ENCODE assay signal across 21 cellular contexts in the genomic region with DNA sequence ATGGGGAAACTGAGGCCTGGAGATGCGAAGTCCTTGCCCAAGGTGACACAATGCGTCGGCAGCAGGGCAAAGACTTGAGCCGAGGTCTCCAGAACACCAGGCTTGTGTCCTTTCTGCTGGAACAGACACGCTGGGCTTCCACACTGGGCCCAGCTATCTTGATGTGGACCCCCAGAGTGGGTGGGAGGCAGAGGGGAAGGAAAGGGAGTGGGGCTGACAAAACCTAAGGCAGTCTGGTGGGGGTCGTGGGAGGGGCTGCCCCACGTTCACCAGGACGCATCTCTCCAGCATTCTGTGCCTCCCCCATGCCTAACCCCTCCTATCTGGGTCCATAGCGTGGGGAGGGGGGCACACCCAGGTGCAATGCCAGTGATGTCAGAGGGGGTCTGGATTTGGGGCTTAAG. TPM values are rescaled to one million over a fixed set of nuclear protein-coding genes. Genes with fewer than 3 reads are reported as not detected.
A peak's percentile ranks its signal among the peaks of the same experiment; 100 is the strongest.
DNase-seq lines count a peak whose midpoint lies in the region; ATAC-seq and TF ChIP-seq lines count a peak whose summit lies in the region.
"Had no signal": no experiment of that assay in that cellular context is flagged by ENCODE, and none has a peak within 500 bp of the region (broad histone marks: within the 10 kb centered on the region; RNA-seq: fewer than 3 reads in every experiment).

No MANE protein-coding gene starts in this region.

- no peaks in the 10 kb centered on the region for H3K36me3 Mint-ChIP-seq in natural killer cell
- H3K36me3 Mint-ChIP-seq in natural killer cell treated with Interleukin-12 subunit alpha and Interleukin-12 subunit beta and Interleukin-15 and Interleukin-18, amount 100 ng/mL, for 72 hours, result no peaks in the 10 kb centered on the region
- H3K36me3 Mint-ChIP-seq: activated naive CD4-positive, alpha-beta T cell treated with anti-CD3 and anti-CD28 coated beads, Interleukin-2, amount 50 U/mL, for 24 hours; memory B cell had no signal

- H2AFZ ChIP-seq in neuronal stem cell (ENCODE audit: low read length) (no peak overlapping the region), smooth muscle cell (ENCODE audit: low read depth) (no peak overlapping the region)

- H3K4me3 ChIP-seq in neuronal stem cell (ENCODE audit: low read length in 2 of 2) (no peak overlapping the region), smooth muscle cell (no peak overlapping the region)
- H3K4me3 ChIP-seq: cardiac muscle cell, SK-N-MC had no signal

- H3K27me3 ChIP-seq in neuronal stem cell (ENCODE audit: control insufficient read depth in 3 of 3, insufficient read depth in 3 of 3, low read depth in 1 of 3, low read length in 3 of 3) (no peaks in the 10 kb centered on the region), foreskin keratinocyte (peaks cover 13% of the 10 kb centered on the region), smooth muscle cell (ENCODE audit: low read depth) (no peaks in the 10 kb centered on the region)
- H3K27me3 ChIP-seq: cardiac muscle cell had no signal

- H3K9me3 ChIP-seq in neuronal stem cell (replicated peaks in 1 of 2; ENCODE audit: control insufficient read depth in 2 of 2, insufficient read depth in 1 of 2, low read depth in 1 of 2, low read length in 2 of 2) (no peaks in the 10 kb centered on the region), smooth muscle cell (replicated peaks; ENCODE audit: low read depth) (no peaks in the 10 kb centered on the region)

- H3K27me3 Mint-ChIP-seq in natural killer cell (ENCODE audit: low read depth in 2 of 2), result no peaks in the 10 kb centered on the region
- no peaks in the 10 kb centered on the region for H3K27me3 Mint-ChIP-seq in natural killer cell treated with Interleukin-12 subunit alpha and Interleukin-12 subunit beta and Interleukin-15 and Interleukin-18, amount 100 ng/mL, for 72 hours
- H3K27me3 Mint-ChIP-seq: activated naive CD4-positive, alpha-beta T cell treated with anti-CD3 and anti-CD28 coated beads, Interleukin-2, amount 50 U/mL, for 24 hours; memory B cell had no signal

- intact Hi-C loops in natural killer cell (cut with micrococcal nuclease), result no loop called here

- peak overlapping the region; percentile 75 for H3K14ac ChIP-seq in neuronal stem cell (ENCODE audit: low read length)

- ATAC-seq in natural killer cell (no peak), foreskin keratinocyte (no peak)
- ATAC-seq in natural killer cell treated with Interleukin-12 subunit alpha and Interleukin-12 subunit beta and Interleukin-15 and Interleukin-18, amount 100 ng/mL, for 72 hours, result no peak
- ATAC-seq: stimulated activated naive CD8-positive, alpha-beta T cell treated with anti-CD3 and anti-CD28 coated beads, Interleukin-15, Interleukin-2, amounts not matched to agents 100 U/mL and 50 U/mL, for 24 hours had no signal

- H3K4me1 ChIP-seq in neuronal stem cell (ENCODE audit: control insufficient read depth in 2 of 2, insufficient read depth in 1 of 2, low read depth in 1 of 2, low read length in 2 of 2) (peaks cover 1 to 12% of the 10 kb centered on the region in 2 donors), foreskin keratinocyte (no peaks in the 10 kb centered on the region), smooth muscle cell (ENCODE audit: low read depth) (no peaks in the 10 kb centered on the region)

- no peak overlapping the region for H2BK15ac ChIP-seq in neuronal stem cell (ENCODE audit: low read length)

- peak; percentile 7 for DNase-seq in natural killer cell
- no peak for DNase-seq in natural killer cell treated with Interleukin-12 subunit alpha and Interleukin-12 subunit beta and Interleukin-15 and Interleukin-18, amount 100 ng/mL, for 72 hours (ENCODE audit: low spot score)
- DNase-seq in activated CD8-positive, alpha-beta memory T cell treated with anti-CD3 and anti-CD28 coated beads, Interleukin-2, amount 50 U/mL, for 48 hours, result peak; percentile 36
- no peak for DNase-seq in neuronal stem cell (ENCODE audit: low spot score)
- DNase-seq in foreskin keratinocyte, result no peak
- no peak for DNase-seq in NK-92 treated with Interleukin-12 subunit alpha and Interleukin-12 subunit beta, amount 100 ng/mL, for 24 hours (lab: John Stamatoyannopoulos, UW)
- DNase-seq in smooth muscle cell (lab: John Stamatoyannopoulos, UW; ENCODE audit: unreplicated experiment), result no peak
- DNase-seq: activated T-cell treated with anti-CD3 and anti-CD28 coated beads for 4 hours; HFFc6; NCI-H1092 treated with DMSO at 0.1 percent for 48 hours; NCI-H1930; NCI-H226; occipital lobe; RPMI8226; stimulated activated CD4-positive, alpha-beta T cell treated with anti-CD3 and anti-CD28 coated beads, Interleukin-4, amount 100 ng/mL, for 4 hours; stimulated activated naive CD8-positive, alpha-beta T cell treated with anti-CD3 and anti-CD28 coated beads, Interleukin-15, Interleukin-2, amounts not matched to agents 100 U/mL and 50 U/mL, for 24 hours had no signal

- no peaks in the 10 kb centered on the region for H3K9me3 Mint-ChIP-seq in natural killer cell
- H3K9me3 Mint-ChIP-seq in natural killer cell treated with Interleukin-12 subunit alpha and Interleukin-12 subunit beta and Interleukin-15 and Interleukin-18, amount 100 ng/mL, for 72 hours, result no peaks in the 10 kb centered on the region
- H3K9me3 Mint-ChIP-seq: activated naive CD4-positive, alpha-beta T cell treated with anti-CD3 and anti-CD28 coated beads, Interleukin-2, amount 50 U/mL, for 24 hours; dendritic cell treated with granulocyte-macrophage colony-stimulating factor and Interleukin-4, amounts not matched to agents 40 ng/mL and 50 ng/mL, for 4 days; HFFc6; memory B cell had no signal

- no peaks in the 10 kb centered on the region for H3K79me2 ChIP-seq in smooth muscle cell (ENCODE audit: low read depth)

- no CpG with 5 or more reads among the region's 9 CpGs for WGBS in neuronal stem cell (ENCODE audit: extremely low coverage in 2 of 2, insufficient read length in 2 of 2, insufficient replicate concordance in 1 of 2), 2 donors
- 94% methylated on average over 9 of the region's 9 CpGs for WGBS in smooth muscle cell (ENCODE audit: low lambda C conversion rate)

- no peak overlapping the region for H2BK12ac ChIP-seq in neuronal stem cell (ENCODE audit: low read length)

- H3K27ac Mint-ChIP-seq in natural killer cell, result no peak overlapping the region
- no peak overlapping the region for H3K27ac Mint-ChIP-seq in natural killer cell treated with Interleukin-12 subunit alpha and Interleukin-12 subunit beta and Interleukin-15 and Interleukin-18, amount 100 ng/mL, for 72 hours
- H3K27ac Mint-ChIP-seq: activated naive CD4-positive, alpha-beta T cell treated with anti-CD3 and anti-CD28 coated beads, Interleukin-2, amount 50 U/mL, for 24 hours; dendritic cell treated with granulocyte-macrophage colony-stimulating factor and Interleukin-4, amounts not matched to agents 40 ng/mL and 50 ng/mL, for 4 days; HFFc6; memory B cell had no signal

- TF ChIP-seq CTCF in natural killer cell (IDR thresholded peaks at IDR 0.05) (no peak), foreskin keratinocyte (conservative IDR thresholded peaks at IDR 0.05) (no peak), smooth muscle cell (IDR thresholded peaks at IDR 0.05; ENCODE audit: borderline replicate concordance, insufficient read depth, poor library complexity, severe bottlenecking) (no peak)

- H3K4me3 Mint-ChIP-seq in natural killer cell, result no peak overlapping the region
- no peak overlapping the region for H3K4me3 Mint-ChIP-seq in natural killer cell treated with Interleukin-12 subunit alpha and Interleukin-12 subunit beta and Interleukin-15 and Interleukin-18, amount 100 ng/mL, for 72 hours
- H3K4me3 Mint-ChIP-seq: activated naive CD4-positive, alpha-beta T cell treated with anti-CD3 and anti-CD28 coated beads, Interleukin-2, amount 50 U/mL, for 24 hours; dendritic cell treated with granulocyte-macrophage colony-stimulating factor and Interleukin-4, amounts not matched to agents 40 ng/mL and 50 ng/mL, for 4 days; HFFc6; memory B cell had no signal

- H3K4me2 ChIP-seq in neuronal stem cell (ENCODE audit: insufficient read depth, low read length, poor library complexity, severe bottlenecking) (no peak overlapping the region), smooth muscle cell (no peak overlapping the region)

- H3K18ac ChIP-seq in neuronal stem cell (ENCODE audit: low read length), result peak overlapping the region; percentile 66

- H3K9ac ChIP-seq in neuronal stem cell (ENCODE audit: low read depth, low read length, poor library complexity), result no peak overlapping the region
- no peak overlapping the region for H3K9ac ChIP-seq in smooth muscle cell (ENCODE audit: low read depth)

- no peak overlapping the region for H3K4ac ChIP-seq in neuronal stem cell (ENCODE audit: low read length)

- H3K23ac ChIP-seq in neuronal stem cell (ENCODE audit: low read depth, low read length, poor library complexity), result no peak overlapping the region

- H2BK120ac ChIP-seq in neuronal stem cell (ENCODE audit: low read depth, low read length), result no peak overlapping the region

- H3F3A ChIP-seq in smooth muscle cell (ENCODE audit: low read depth), result peaks cover 19% of the 10 kb centered on the region

- no peaks in the 10 kb centered on the region for H3K79me1 ChIP-seq in neuronal stem cell (ENCODE audit: low read depth, low read length)

- H3K4me1 Mint-ChIP-seq in natural killer cell, result peaks cover 0 to 1% of the 10 kb centered on the region in 2 donors
- no peaks in the 10 kb centered on the region for H3K4me1 Mint-ChIP-seq in natural killer cell treated with Interleukin-12 subunit alpha and Interleukin-12 subunit beta and Interleukin-15 and Interleukin-18, amount 100 ng/mL, for 72 hours (ENCODE audit: low read depth in 2 of 2)
- H3K4me1 Mint-ChIP-seq: activated naive CD4-positive, alpha-beta T cell treated with anti-CD3 and anti-CD28 coated beads, Interleukin-2, amount 50 U/mL, for 24 hours had no signal

- no peak overlapping the region for H2BK5ac ChIP-seq in neuronal stem cell (ENCODE audit: low read length)

- H4K91ac ChIP-seq in neuronal stem cell (ENCODE audit: low read depth, low read length, poor library complexity), result no peak overlapping the region

- H2AK5ac ChIP-seq in neuronal stem cell (ENCODE audit: low read depth, low read length), result no peak overlapping the region

- H4K20me1 ChIP-seq in smooth muscle cell (ENCODE audit: low read depth), result no peaks in the 10 kb centered on the region

- H3K36me3 ChIP-seq in neuronal stem cell (replicated peaks in 1 of 2; ENCODE audit: control insufficient read depth in 2 of 2, insufficient read depth in 2 of 2, low read length in 2 of 2), result peaks cover 0 to 2% of the 10 kb centered on the region in 2 donors
- no peaks in the 10 kb centered on the region for H3K36me3 ChIP-seq in smooth muscle cell (ENCODE audit: low read depth)
- H3K36me3 ChIP-seq: cardiac muscle cell had no signal

- H3K27ac ChIP-seq in neuronal stem cell (replicated peaks; ENCODE audit: low read length) (no peak overlapping the region), foreskin keratinocyte (no peak overlapping the region), smooth muscle cell (ENCODE audit: low read depth) (no peak overlapping the region)
- H3K27ac ChIP-seq: cardiac muscle cell, SK-N-MC had no signal

- no peak overlapping the region for H4K8ac ChIP-seq in neuronal stem cell (ENCODE audit: low read depth, low read length)

RNA-seq across cellular contexts. Expression of a gene that starts 38.1 kb away (rescaled TPM):
- total RNA-seq in natural killer cell (10 to 100 TPM; 59.5 to 99.1 (median 66.3) TPM), foreskin keratinocyte (93.2 and 99.0 TPM in 2 replicates), smooth muscle cell (24.3 and 28.5 TPM in 2 replicates)
- total RNA-seq in natural killer cell treated with Interleukin-12 subunit alpha and Interleukin-12 subunit beta and Interleukin-15 and Interleukin-18, amount 100 ng/mL, for 72 hours, result 100 to 1,000 TPM; 266 to 391 TPM
- polyA plus RNA-seq in neuronal stem cell (2013, experiment 1 of 2), result 42.1 TPM
- 42.3 TPM for polyA plus RNA-seq in neuronal stem cell (2013, experiment 2 of 2)
- polyA plus RNA-seq in foreskin keratinocyte (97.0 and 106 TPM in 2 replicates), smooth muscle cell (29.7 and 35.2 TPM in 2 replicates)

Comparison
In these comparisons a context has a peak if more than half of its experiments do, and no peak if none do; other contexts are left out.
1. DNase-seq: peak in natural killer cell (single experiment) and activated CD8-positive, alpha-beta memory T cell treated with anti-CD3 and anti-CD28 coated beads, Interleukin-2, amount 50 U/mL, for 48 hours (single experiment); none in natural killer cell treated with Interleukin-12 subunit alpha and Interleukin-12 subunit beta and Interleukin-15 and Interleukin-18, amount 100 ng/mL, for 72 hours (single experiment), neuronal stem cell (single experiment), foreskin keratinocyte (0 of 2), NK-92 treated with Interleukin-12 subunit alpha and Interleukin-12 subunit beta, amount 100 ng/mL, for 24 hours (single experiment) and smooth muscle cell (single experiment).